In the genomic region with DNA sequence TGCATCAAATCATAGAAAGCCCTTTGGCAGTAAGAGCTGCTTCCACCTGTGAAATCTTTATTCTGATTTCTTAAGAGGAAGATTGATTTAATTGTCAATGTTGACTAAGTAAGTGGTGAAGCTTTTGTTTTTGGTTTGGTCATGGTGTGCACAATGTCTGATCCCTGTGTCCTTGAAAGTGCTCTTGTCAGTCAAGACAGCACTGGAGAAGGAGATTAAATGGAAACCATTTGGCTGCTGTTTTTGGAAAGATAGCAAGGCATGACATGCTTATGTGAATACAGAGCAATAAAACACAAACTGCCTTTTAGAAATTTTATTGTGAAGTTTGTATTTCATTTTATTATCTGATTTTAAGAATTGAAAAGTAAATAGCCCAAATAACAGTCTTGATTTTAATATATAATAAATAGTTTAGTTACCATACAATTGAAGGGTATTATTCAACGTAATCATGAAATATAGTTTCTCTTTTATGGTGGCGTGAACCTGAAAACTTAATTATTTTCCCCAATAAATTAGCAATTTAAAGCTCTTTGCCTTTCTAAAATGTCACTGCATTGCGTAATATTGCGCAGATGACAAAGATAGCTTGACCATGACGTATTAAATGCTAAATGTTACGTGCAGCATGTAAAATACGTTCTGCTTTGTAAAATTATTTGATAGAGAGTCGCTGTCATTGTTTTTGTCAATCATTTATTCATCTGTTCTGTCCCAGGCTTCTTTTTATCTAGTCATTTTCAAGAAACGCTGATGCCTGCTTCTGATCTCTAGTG, we compare ENCODE assay signal across 1 cellular context.
TF ChIP-seq lines count a peak whose summit lies in the region.

No MANE protein-coding gene starts in this region.

TF ChIP-seq in HepG2, 621 proteins besides CTCF, POLR2A, EP300 and RAD21 (continued from another document):
- TF ChIP-seq, protein P1, sequence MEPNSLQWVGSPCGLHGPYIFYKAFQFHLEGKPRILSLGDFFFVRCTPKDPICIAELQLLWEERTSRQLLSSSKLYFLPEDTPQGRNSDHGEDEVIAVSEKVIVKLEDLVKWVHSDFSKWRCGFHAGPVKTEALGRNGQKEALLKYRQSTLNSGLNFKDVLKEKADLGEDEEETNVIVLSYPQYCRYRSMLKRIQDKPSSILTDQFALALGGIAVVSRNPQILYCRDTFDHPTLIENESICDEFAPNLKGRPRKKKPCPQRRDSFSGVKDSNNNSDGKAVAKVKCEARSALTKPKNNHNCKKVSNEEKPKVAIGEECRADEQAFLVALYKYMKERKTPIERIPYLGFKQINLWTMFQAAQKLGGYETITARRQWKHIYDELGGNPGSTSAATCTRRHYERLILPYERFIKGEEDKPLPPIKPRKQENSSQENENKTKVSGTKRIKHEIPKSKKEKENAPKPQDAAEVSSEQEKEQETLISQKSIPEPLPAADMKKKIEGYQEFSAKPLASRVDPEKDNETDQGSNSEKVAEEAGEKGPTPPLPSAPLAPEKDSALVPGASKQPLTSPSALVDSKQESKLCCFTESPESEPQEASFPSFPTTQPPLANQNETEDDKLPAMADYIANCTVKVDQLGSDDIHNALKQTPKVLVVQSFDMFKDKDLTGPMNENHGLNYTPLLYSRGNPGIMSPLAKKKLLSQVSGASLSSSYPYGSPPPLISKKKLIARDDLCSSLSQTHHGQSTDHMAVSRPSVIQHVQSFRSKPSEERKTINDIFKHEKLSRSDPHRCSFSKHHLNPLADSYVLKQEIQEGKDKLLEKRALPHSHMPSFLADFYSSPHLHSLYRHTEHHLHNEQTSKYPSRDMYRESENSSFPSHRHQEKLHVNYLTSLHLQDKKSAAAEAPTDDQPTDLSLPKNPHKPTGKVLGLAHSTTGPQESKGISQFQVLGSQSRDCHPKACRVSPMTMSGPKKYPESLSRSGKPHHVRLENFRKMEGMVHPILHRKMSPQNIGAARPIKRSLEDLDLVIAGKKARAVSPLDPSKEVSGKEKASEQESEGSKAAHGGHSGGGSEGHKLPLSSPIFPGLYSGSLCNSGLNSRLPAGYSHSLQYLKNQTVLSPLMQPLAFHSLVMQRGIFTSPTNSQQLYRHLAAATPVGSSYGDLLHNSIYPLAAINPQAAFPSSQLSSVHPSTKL (CRISPR knock-in tag; IDR thresholded peaks at IDR 0.05) = no peak
TF ChIP-seq in HepG2: peak in this region for 2.
